Comparison of ENCODE assay signal across 15 cellular contexts in the genomic region with DNA sequence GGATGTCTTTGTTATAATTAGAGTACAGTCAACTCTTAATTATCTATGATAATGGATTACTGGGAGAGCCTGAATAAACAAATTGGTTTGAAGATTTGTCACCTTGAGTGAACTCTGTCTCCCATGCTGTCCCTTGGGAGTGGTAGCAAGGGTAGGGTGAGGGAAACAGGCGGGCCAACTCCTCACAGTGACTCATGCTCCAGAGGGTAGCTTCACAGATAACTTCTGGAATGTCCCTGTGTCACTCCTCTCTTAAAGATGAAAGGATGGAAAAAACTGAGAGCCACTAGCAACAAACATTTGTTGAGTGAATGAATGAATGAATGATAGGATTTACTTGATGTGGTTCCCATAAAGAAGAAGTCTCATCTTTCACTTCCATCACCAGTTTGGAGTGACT. TPM values are rescaled to one million over a fixed set of nuclear protein-coding genes. Genes with fewer than 3 reads are reported as not detected.
"Had no signal": no experiment of that assay in that cellular context is flagged by ENCODE, and none has a peak within 500 bp of the region (broad histone marks: within the 10 kb centered on the region; RNA-seq: fewer than 3 reads in every experiment).

No MANE protein-coding gene starts in this region.

- FAIRE-seq: islet of Langerhans had no signal

- H3K9me3 ChIP-seq: esophagus squamous epithelium, left lung, thoracic aorta had no signal

- ATAC-seq: activated CD4-positive, alpha-beta T cell treated with anti-CD3 and anti-CD28 coated beads for 36 hours; activated CD8-positive, alpha-beta T cell treated with anti-CD3 and anti-CD28 coated beads for 36 hours; foreskin keratinocyte; left lung had no signal

- H3K27me3 ChIP-seq: esophagus squamous epithelium, foreskin keratinocyte, left lung, stomach had no signal

- H3K4me3 ChIP-seq: esophagus squamous epithelium, left lung, stomach, thoracic aorta had no signal

- DNase-seq: activated CD4-positive, alpha-beta T cell treated with anti-CD3 and anti-CD28 coated beads for 36 hours; activated CD8-positive, alpha-beta memory T cell treated with anti-CD3 and anti-CD28 coated beads, Interleukin-2, amount 50 U/mL, for 4 hours; activated CD8-positive, alpha-beta T cell treated with anti-CD3 and anti-CD28 coated beads for 36 hours; activated naive CD8-positive, alpha-beta T cell treated with anti-CD3 and anti-CD28 coated beads, Interleukin-2, amount 10 ng/mL, durations not matched to agents 7 days and 5 days; anterior cingulate cortex; esophagus squamous epithelium; foreskin keratinocyte; head of caudate nucleus; left lung; nephron progenitor cell; stomach; T-helper 9 cell had no signal

- H3K27ac ChIP-seq: foreskin keratinocyte, left lung, stomach, thoracic aorta, VCaP had no signal

- H3K36me3 ChIP-seq: esophagus squamous epithelium, left lung, stomach, thoracic aorta had no signal

- H3K4me1 ChIP-seq: left lung, stomach had no signal

RNA-seq across cellular contexts. Expression of gene RASSF9, which starts 53.5 kb away (rescaled TPM):
- total RNA-seq: activated CD4-positive, alpha-beta T cell treated with anti-CD3 and anti-CD28 coated beads for 36 hours; activated CD8-positive, alpha-beta T cell treated with anti-CD3 and anti-CD28 coated beads for 36 hours; activated naive CD8-positive, alpha-beta T cell treated with anti-CD3 and anti-CD28 coated beads, Interleukin-2, amount 10 ng/mL, durations not matched to agents 7 days and 5 days had no signal
